Comparison of ENCODE assay signal across 13 cellular contexts in the genomic region with DNA sequence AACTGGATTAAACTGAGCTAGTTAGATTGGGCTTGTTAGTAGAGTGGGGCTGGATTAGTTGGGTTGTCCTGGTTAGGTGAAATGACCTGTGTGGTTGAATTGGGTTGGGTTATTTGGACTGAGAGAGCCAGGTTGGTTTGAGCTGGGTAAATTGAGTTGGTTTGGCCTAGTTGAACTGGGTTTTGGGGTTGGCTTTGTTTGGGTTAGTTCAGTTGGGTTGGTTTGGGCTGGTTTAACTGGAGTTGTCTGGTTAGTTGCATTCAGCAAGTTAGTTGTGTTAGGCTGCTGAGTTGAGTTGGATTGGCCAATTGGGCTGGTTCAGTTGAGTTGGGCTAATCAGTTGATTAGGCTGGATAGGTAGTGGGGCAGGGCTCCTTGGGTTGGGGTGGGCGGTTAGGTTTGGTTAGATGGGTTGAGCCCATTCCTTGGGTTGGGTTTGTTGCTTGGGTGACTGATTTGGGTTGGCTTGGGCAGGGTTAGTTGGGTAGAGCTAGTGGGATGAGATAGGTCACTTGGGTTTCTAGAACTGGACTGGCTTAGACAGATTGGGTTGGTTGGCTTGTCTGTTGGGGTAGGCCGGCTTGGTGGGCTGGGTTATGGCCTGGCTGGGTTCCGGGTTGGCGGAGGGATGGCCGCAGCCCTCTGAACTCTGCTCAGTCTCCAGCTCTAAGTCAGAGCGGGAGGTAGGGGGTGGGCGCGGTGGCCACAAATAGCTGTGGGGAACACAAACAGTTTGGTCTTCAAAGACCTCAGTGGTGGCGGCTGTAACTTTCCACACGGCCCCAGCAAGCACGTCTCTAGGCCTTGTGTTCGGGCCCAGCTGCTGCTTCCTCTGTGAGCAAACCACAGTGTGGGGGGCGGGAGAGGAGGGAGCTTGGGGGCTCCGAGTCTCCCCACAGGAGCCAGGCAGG.
DNase-seq lines count a peak whose midpoint lies in the region; ATAC-seq and TF ChIP-seq lines count a peak whose summit lies in the region.
"Had no signal": no experiment of that assay in that cellular context is flagged by ENCODE, and none has a peak within 500 bp of the region (broad histone marks: within the 10 kb centered on the region; RNA-seq: fewer than 3 reads in every experiment).

No MANE protein-coding gene starts in this region.

- no peak for TF ChIP-seq CTCF in CD8-positive, alpha-beta T cell (IDR thresholded peaks at IDR 0.05)
- TF ChIP-seq CTCF in neural progenitor cell (IDR thresholded peaks at IDR 0.05) (no peak), stomach (IDR thresholded peaks at IDR 0.05) (no peak), body of pancreas (IDR thresholded peaks at IDR 0.05) (no peak)

- peak overlapping the region; percentile 14 for H3K27ac ChIP-seq in CD8-positive, alpha-beta T cell (ENCODE audit: low read depth, low read length)
- H3K27ac ChIP-seq in KOPT-K1 (ENCODE audit: low read depth, low read length, poor library complexity, severe bottlenecking) = peak overlapping the region; percentile 94
- no peak overlapping the region for H3K27ac ChIP-seq in neural progenitor cell
- no peak overlapping the region for H3K27ac ChIP-seq in trophoblast cell (ENCODE audit: low read depth, low read length)
- H3K27ac ChIP-seq in stomach = no peak overlapping the region
- no peak overlapping the region for H3K27ac ChIP-seq in body of pancreas
- H3K27ac ChIP-seq: epithelial cell of prostate, suprapubic skin had no signal

- H3K27me3 ChIP-seq in CD8-positive, alpha-beta T cell (ENCODE audit: insufficient read depth, low read length) = no peaks in the 10 kb centered on the region
- no peaks in the 10 kb centered on the region for H3K27me3 ChIP-seq in neural progenitor cell
- H3K27me3 ChIP-seq in trophoblast cell (ENCODE audit: insufficient read depth, low read length) = no peaks in the 10 kb centered on the region
- peaks cover 0 to 9% (median 0%) of the 10 kb centered on the region in 3 donors for H3K27me3 ChIP-seq in stomach
- H3K27me3 ChIP-seq in body of pancreas = no peaks in the 10 kb centered on the region
- H3K27me3 ChIP-seq: suprapubic skin had no signal

- no peak overlapping the region for H3K18ac ChIP-seq in trophoblast cell (ENCODE audit: low read length)

- no peaks in the 10 kb centered on the region for H3K36me3 Mint-ChIP-seq in CD8-positive, alpha-beta T cell
- peaks cover 5 to 11% of the 10 kb centered on the region in 2 donors for H3K36me3 Mint-ChIP-seq in activated T-cell treated with anti-CD3 and anti-CD28 coated beads, Interleukin-2, amount 50 U/mL, for 72 hours (ENCODE audit: insufficient read depth in 2 of 2)
- no peaks in the 10 kb centered on the region for H3K36me3 Mint-ChIP-seq in neural progenitor cell

- no peaks in the 10 kb centered on the region for H3K79me2 ChIP-seq in neural progenitor cell (ENCODE audit: low read depth)
- no peaks in the 10 kb centered on the region for H3K79me2 ChIP-seq in trophoblast cell (ENCODE audit: control insufficient read depth, insufficient read depth, low read length, poor library complexity)

- peak overlapping the region; percentile 92 for H3K27ac Mint-ChIP-seq in CD8-positive, alpha-beta T cell
- peak overlapping the region; percentile 85 for H3K27ac Mint-ChIP-seq in activated T-cell treated with anti-CD3 and anti-CD28 coated beads, Interleukin-2, amount 50 U/mL, for 72 hours
- peak overlapping the region; percentile 17 for H3K27ac Mint-ChIP-seq in neural progenitor cell

- H2AFZ ChIP-seq in neural progenitor cell (replicated peaks) = no peak overlapping the region
- H2AFZ ChIP-seq in trophoblast cell (ENCODE audit: insufficient read depth, low read length, poor library complexity) = no peak overlapping the region

- no peak overlapping the region for H2BK120ac ChIP-seq in trophoblast cell (ENCODE audit: insufficient read depth, low read length, poor library complexity)

- H3K36me3 ChIP-seq in CD8-positive, alpha-beta T cell (ENCODE audit: insufficient read depth, low read length) = no peaks in the 10 kb centered on the region
- H3K36me3 ChIP-seq in KOPT-K1 (ENCODE audit: insufficient read depth, low read length) = no peaks in the 10 kb centered on the region
- no peaks in the 10 kb centered on the region for H3K36me3 ChIP-seq in neural progenitor cell
- H3K36me3 ChIP-seq in trophoblast cell (ENCODE audit: control insufficient read depth in 1 of 2, insufficient read depth in 2 of 2, low read length in 2 of 2) = no peaks in the 10 kb centered on the region
- H3K36me3 ChIP-seq in stomach = no peaks in the 10 kb centered on the region
- no peaks in the 10 kb centered on the region for H3K36me3 ChIP-seq in body of pancreas (replicated peaks in 1 of 2; ENCODE audit: insufficient read depth in 1 of 2, low read depth in 2 of 2)
- H3K36me3 ChIP-seq: suprapubic skin had no signal

- peaks cover 89% of the 10 kb centered on the region for H3K4me1 ChIP-seq in CD8-positive, alpha-beta T cell (ENCODE audit: insufficient read depth, low read length)
- H3K4me1 ChIP-seq in neural progenitor cell (no peaks in the 10 kb centered on the region), trophoblast cell (ENCODE audit: control insufficient read depth in 1 of 2, insufficient read depth in 2 of 2, low read length in 2 of 2) (no peaks in the 10 kb centered on the region), stomach (no peaks in the 10 kb centered on the region), body of pancreas (no peaks in the 10 kb centered on the region)
- H3K4me1 ChIP-seq: suprapubic skin had no signal

- H4K91ac ChIP-seq in trophoblast cell (ENCODE audit: low read depth, low read length) = no peak overlapping the region

- peak; percentile 65 for ATAC-seq in CD8-positive, alpha-beta T cell
- peak; percentile 63 to 78 for ATAC-seq in activated T-cell treated with anti-CD3 and anti-CD28 coated beads, Interleukin-2, amount 50 U/mL, for 72 hours (replicated peaks in 1 of 2)
- no peak for ATAC-seq in body of pancreas

- H4K8ac ChIP-seq in trophoblast cell (ENCODE audit: low read depth, low read length) = no peak overlapping the region

- no peak overlapping the region for H4K12ac ChIP-seq in trophoblast cell (ENCODE audit: low read depth, low read length)

- H3K27me3 Mint-ChIP-seq in CD8-positive, alpha-beta T cell (ENCODE audit: low read depth) = no peaks in the 10 kb centered on the region
- H3K27me3 Mint-ChIP-seq in activated T-cell treated with anti-CD3 and anti-CD28 coated beads, Interleukin-2, amount 50 U/mL, for 72 hours (ENCODE audit: low read depth) = no peaks in the 10 kb centered on the region
- H3K27me3 Mint-ChIP-seq in neural progenitor cell (ENCODE audit: insufficient read depth, low read depth) = peaks cover 9% of the 10 kb centered on the region

- H3K14ac ChIP-seq in trophoblast cell (ENCODE audit: low read length) = no peak overlapping the region

- H3K23ac ChIP-seq in trophoblast cell (ENCODE audit: low read length) = no peak overlapping the region

- TF ChIP-seq EP300 in stomach (IDR thresholded peaks at IDR 0.05) = no peak

- POLR2A ChIA-PET in CD8-positive, alpha-beta T cell (lab: Charles Lee) = interaction anchor here (0.6 to 8.8 kb wide), 15 partner anchors 10 to 102 kb away, joined by 3 to 52 read pairs (median 4); a partner anchor contains a TSS

- no peak overlapping the region for H2BK5ac ChIP-seq in trophoblast cell (ENCODE audit: low read depth, low read length, poor library complexity)

- H2AK5ac ChIP-seq in trophoblast cell (ENCODE audit: low read length) = no peak overlapping the region

- no peaks in the 10 kb centered on the region for H3K9me3 ChIP-seq in CD8-positive, alpha-beta T cell (ENCODE audit: low read length)
- no peaks in the 10 kb centered on the region for H3K9me3 ChIP-seq in KOPT-K1 (ENCODE audit: insufficient read depth, low read length, poor library complexity, severe bottlenecking)
- H3K9me3 ChIP-seq in neural progenitor cell (ENCODE audit: low read depth) = no peaks in the 10 kb centered on the region
- H3K9me3 ChIP-seq in trophoblast cell (ENCODE audit: insufficient read depth, low read depth, low read length) = no peaks in the 10 kb centered on the region
- H3K9me3 ChIP-seq in stomach = peaks cover 0 to 5% (median 2%) of the 10 kb centered on the region in 4 donors
- H3K9me3 ChIP-seq in body of pancreas = no peaks in the 10 kb centered on the region
- H3K9me3 ChIP-seq: suprapubic skin had no signal

- peak overlapping the region; percentile 54 for H3K4me3 Mint-ChIP-seq in CD8-positive, alpha-beta T cell
- peak overlapping the region; percentile 33 to 65 for H3K4me3 Mint-ChIP-seq in activated T-cell treated with anti-CD3 and anti-CD28 coated beads, Interleukin-2, amount 50 U/mL, for 72 hours
- H3K4me3 Mint-ChIP-seq in neural progenitor cell = no peak overlapping the region

- CTCF ChIA-PET in CD8-positive, alpha-beta T cell (lab: Charles Lee) = interaction anchor here (0.6 to 11.3 kb wide), 15 partner anchors 10 to 102 kb away, joined by 3 to 115 read pairs (median 4); no protein-coding TSS in a partner anchor

- peak in 6 of 7 experiments; percentile 34 to 85 (median 68) for DNase-seq in CD8-positive, alpha-beta T cell
- peak; percentile 70 to 80 for DNase-seq in activated T-cell treated with anti-CD3 and anti-CD28 coated beads, Interleukin-2, amount 50 U/mL, for 72 hours
- DNase-seq in neural progenitor cell (ENCODE audit: low spot score) = no peak
- no peak for DNase-seq in trophoblast cell
- no peak for DNase-seq in hippocampal formation (lab: John Stamatoyannopoulos, UW)
- DNase-seq in stomach = no peak
- no peak for DNase-seq in body of pancreas
- DNase-seq: Calu3, NCI-H2029 had no signal

- no peaks in the 10 kb centered on the region for H4K20me1 ChIP-seq in neural progenitor cell (ENCODE audit: low read depth)

- H3K9ac ChIP-seq in neural progenitor cell = no peak overlapping the region
- no peak overlapping the region for H3K9ac ChIP-seq in trophoblast cell (ENCODE audit: low read length)

- H3K9me3 Mint-ChIP-seq in CD8-positive, alpha-beta T cell = no peaks in the 10 kb centered on the region
- H3K9me3 Mint-ChIP-seq in activated T-cell treated with anti-CD3 and anti-CD28 coated beads, Interleukin-2, amount 50 U/mL, for 72 hours = peaks cover 8% of the 10 kb centered on the region in 2 donors
- peaks cover 6% of the 10 kb centered on the region for H3K9me3 Mint-ChIP-seq in neural progenitor cell

- intact Hi-C loops in CD8-positive, alpha-beta T cell (cut with DNase I, micrococcal nuclease) = loop anchor here in 1 of 2 experiments (1.0 kb wide), 1 partner anchor 25 kb away; no protein-coding TSS in a partner anchor
- intact Hi-C loops in stomach (cut with DNase I; ENCODE audit: low total_unique reads) = no loop called here
- intact Hi-C loops in body of pancreas (cut with DNase I) = no loop called here

- TF ChIP-seq POLR2A in stomach (IDR thresholded peaks at IDR 0.05) = no peak
- no peak for TF ChIP-seq POLR2A in body of pancreas (IDR thresholded peaks at IDR 0.05)

- H3K4ac ChIP-seq in trophoblast cell (ENCODE audit: low read depth, low read length) = no peak overlapping the region

- H3K4me2 ChIP-seq in neural progenitor cell = no peak overlapping the region
- no peak overlapping the region for H3K4me2 ChIP-seq in trophoblast cell (ENCODE audit: low read length)
- H3K4me2 ChIP-seq: smooth muscle cell had no signal

- H2BK12ac ChIP-seq in trophoblast cell (ENCODE audit: low read length) = no peak overlapping the region

- H3K4me3 ChIP-seq in CD8-positive, alpha-beta T cell (ENCODE audit: low read depth, low read length) = peak overlapping the region; percentile 1
- no peak overlapping the region for H3K4me3 ChIP-seq in neural progenitor cell
- H3K4me3 ChIP-seq in trophoblast cell (ENCODE audit: low read depth, low read length) = no peak overlapping the region
- H3K4me3 ChIP-seq in stomach = no peak overlapping the region
- H3K4me3 ChIP-seq in body of pancreas = no peak overlapping the region
- H3K4me3 ChIP-seq: smooth muscle cell, suprapubic skin had no signal

- no peaks in the 10 kb centered on the region for H3F3A ChIP-seq in neural progenitor cell (ENCODE audit: low read depth)

- peaks cover 92% of the 10 kb centered on the region for H3K4me1 Mint-ChIP-seq in CD8-positive, alpha-beta T cell (ENCODE audit: low read depth)
- peaks cover 85% of the 10 kb centered on the region for H3K4me1 Mint-ChIP-seq in activated T-cell treated with anti-CD3 and anti-CD28 coated beads, Interleukin-2, amount 50 U/mL, for 72 hours (ENCODE audit: low read depth)
- H3K4me1 Mint-ChIP-seq in neural progenitor cell = peaks cover 5% of the 10 kb centered on the region

- no CpG with 5 or more reads among the region's 14 CpGs for WGBS in trophoblast cell (ENCODE audit: extremely low coverage, insufficient coverage, insufficient read length)
- WGBS in stomach, 5 donors = 73 to 91% (median 81%) methylated on average over 6 to 14 of the region's 14 CpGs
- 83 to 92% methylated on average over 8 to 14 of the region's 14 CpGs for WGBS in body of pancreas, 2 donors

- no peaks in the 10 kb centered on the region for H3K79me1 ChIP-seq in trophoblast cell (ENCODE audit: low read length)

Comparison
In these comparisons a context has a peak if more than half of its experiments do, and no peak if none do; other contexts are left out.
1. DNase-seq: peak in CD8-positive, alpha-beta T cell (6 of 7) and activated T-cell treated with anti-CD3 and anti-CD28 coated beads, Interleukin-2, amount 50 U/mL, for 72 hours (2 of 2); none in neural progenitor cell (single experiment), trophoblast cell (0 of 2), hippocampal formation (0 of 2), stomach (single experiment) and body of pancreas (0 of 4).
2. H3K27ac ChIP-seq: peak in CD8-positive, alpha-beta T cell (single experiment) and KOPT-K1 (single experiment); none in neural progenitor cell (single experiment), trophoblast cell (single experiment), stomach (0 of 5) and body of pancreas (0 of 4).
3. H3K27ac Mint-ChIP-seq: peak in every context shown above with its lines; median percentile 92 in CD8-positive, alpha-beta T cell; 85 in activated T-cell treated with anti-CD3 and anti-CD28 coated beads, Interleukin-2, amount 50 U/mL, for 72 hours; 17 in neural progenitor cell.